In genomic region chr11:118232659-118233058, GRCh38 we compare ENCODE assay signal across 24 cellular contexts. TPM values are rescaled to one million over a fixed set of nuclear protein-coding genes. Genes with fewer than 3 reads are reported as not detected.
DNase-seq lines count a peak whose midpoint lies in the region; ATAC-seq and TF ChIP-seq lines count a peak whose summit lies in the region.
"Had no signal": no experiment of that assay in that cellular context is flagged by ENCODE, and none has a peak within 500 bp of the region (broad histone marks: within the 10 kb centered on the region; RNA-seq: fewer than 3 reads in every experiment).

No MANE protein-coding gene starts in this region.

- ATAC-seq in stimulated activated effector memory CD8-positive, alpha-beta T cell treated with anti-CD3 and anti-CD28 coated beads, Interleukin-12 subunit alpha, Interleukin-12 subunit beta, amount 100 ng/mL, for 72 hours: peak; percentile 88
- ATAC-seq: body of pancreas; heart right ventricle; stimulated activated memory B cell treated with anti-CD40 and anti-IgM and Interleukin-4, amounts not matched to agents 10 μg/mL and 1 μg/mL and 100 μg/mL, for 72 hours had no signal

- H3K4me3 ChIP-seq in epithelial cell of esophagus (ENCODE audit: low read length): no peak overlapping the region
- H3K4me3 ChIP-seq in spleen: no peak overlapping the region
- H3K4me3 ChIP-seq: body of pancreas, dorsolateral prefrontal cortex, heart right ventricle, SK-N-MC, upper lobe of right lung had no signal

- peaks cover 69% of the 10 kb centered on the region for H3K36me3 Mint-ChIP-seq in activated CD4-positive, alpha-beta memory T cell treated with anti-CD3 and anti-CD28 coated beads for 36 hours
- H3K36me3 Mint-ChIP-seq in stimulated activated effector memory CD8-positive, alpha-beta T cell treated with anti-CD3 and anti-CD28 coated beads, Interleukin-12 subunit alpha, Interleukin-12 subunit beta, amount 100 ng/mL, for 72 hours: no peaks in the 10 kb centered on the region

- no peaks in the 10 kb centered on the region for H3K9me3 ChIP-seq in spleen
- H3K9me3 ChIP-seq: body of pancreas, heart right ventricle, upper lobe of right lung had no signal

- H3K4me1 ChIP-seq in spleen: peaks cover 14 to 80% (median 27%) of the 10 kb centered on the region in 6 donors
- H3K4me1 ChIP-seq: body of pancreas had no signal

- TF ChIP-seq CTCF in epithelial cell of esophagus (IDR thresholded peaks at IDR 0.05; ENCODE audit: insufficient read depth, low read depth, low read length, missing control alignments): no peak
- no peak for TF ChIP-seq CTCF in spleen (IDR thresholded peaks at IDR 0.05 in 8 of 11, conservative IDR thresholded peaks at IDR 0.05 in 3 of 11)

- H3K4me1 Mint-ChIP-seq in activated CD4-positive, alpha-beta memory T cell treated with anti-CD3 and anti-CD28 coated beads for 36 hours (ENCODE audit: low read depth): peaks cover 28% of the 10 kb centered on the region
- H3K4me1 Mint-ChIP-seq in stimulated activated effector memory CD8-positive, alpha-beta T cell treated with anti-CD3 and anti-CD28 coated beads, Interleukin-12 subunit alpha, Interleukin-12 subunit beta, amount 100 ng/mL, for 72 hours: peaks cover 33% of the 10 kb centered on the region
- H3K4me1 Mint-ChIP-seq: nephron progenitor cell had no signal

- 80 to 92% (median 84%) methylated on average over 1 of the region's 1 CpG for WGBS in spleen, 5 donors

- intact Hi-C loops in activated CD4-positive, alpha-beta memory T cell treated with anti-CD3 and anti-CD28 coated beads for 36 hours (cut with micrococcal nuclease): loop anchor here (1.0 kb wide), 3 partner anchors 8 to 15 kb away; no protein-coding TSS in a partner anchor
- intact Hi-C loops in spleen (cut with DNase I; ENCODE audit: low total_unique reads): no loop called here

- peak; percentile 78 for DNase-seq in activated effector memory CD4-positive, alpha-beta T cell treated with anti-CD3 and anti-CD28 coated beads, Interleukin-2, amount 50 U/mL, for 16 hours
- DNase-seq in activated effector memory CD4-positive, alpha-beta T cell treated with Interleukin-2 at 50 U/mL for 16 hours: no peak
- DNase-seq in activated CD4-positive, alpha-beta memory T cell treated with anti-CD3 and anti-CD28 coated beads for 36 hours: peak; percentile 82
- DNase-seq in epithelial cell of esophagus (ENCODE audit: low read depth) (peak; percentile 77), LoVo (ENCODE audit: low spot score) (no peak), spleen (no peak), NCI-H1048 (lab: John Stamatoyannopoulos, UW) (no peak)
- no peak for DNase-seq in stimulated activated effector memory CD8-positive, alpha-beta T cell treated with anti-CD3 and anti-CD28 coated beads, Interleukin-12 subunit alpha, Interleukin-12 subunit beta, amount 100 ng/mL, for 72 hours (ENCODE audit: low spot score in 2 of 2)
- DNase-seq: body of pancreas, COR-L47, dorsolateral prefrontal cortex, GF-D8, HCEC 1CT, heart right ventricle, kidney, mesenchymal stem cell, MV-4-11, NCI-H2107, NCI-H69, nephron progenitor cell, upper lobe of right lung had no signal

- POLR2A ChIA-PET in activated CD4-positive, alpha-beta memory T cell treated with anti-CD3 and anti-CD28 coated beads for 36 hours (lab: Charles Lee): interaction anchor here (0.7 to 1.9 kb wide), 7 partner anchors 8 to 110 kb away, joined by 3 to 8 read pairs (median 4); partner anchors contain the start of genes CD3D and JAML

- peak overlapping the region; percentile 13 for H3K4me3 Mint-ChIP-seq in activated CD4-positive, alpha-beta memory T cell treated with anti-CD3 and anti-CD28 coated beads for 36 hours
- H3K4me3 Mint-ChIP-seq in stimulated activated effector memory CD8-positive, alpha-beta T cell treated with anti-CD3 and anti-CD28 coated beads, Interleukin-12 subunit alpha, Interleukin-12 subunit beta, amount 100 ng/mL, for 72 hours: no peak overlapping the region
- H3K4me3 Mint-ChIP-seq: nephron progenitor cell; stimulated activated memory B cell treated with anti-CD40 and anti-IgM and Interleukin-4, amounts not matched to agents 10 μg/mL and 1 μg/mL and 100 μg/mL, for 72 hours had no signal

- H3K9me3 Mint-ChIP-seq in activated CD4-positive, alpha-beta memory T cell treated with anti-CD3 and anti-CD28 coated beads for 36 hours: no peaks in the 10 kb centered on the region
- no peaks in the 10 kb centered on the region for H3K9me3 Mint-ChIP-seq in stimulated activated effector memory CD8-positive, alpha-beta T cell treated with anti-CD3 and anti-CD28 coated beads, Interleukin-12 subunit alpha, Interleukin-12 subunit beta, amount 100 ng/mL, for 72 hours
- H3K9me3 Mint-ChIP-seq: nephron progenitor cell; stimulated activated memory B cell treated with anti-CD40 and anti-IgM and Interleukin-4, amounts not matched to agents 10 μg/mL and 1 μg/mL and 100 μg/mL, for 72 hours had no signal

- peak overlapping the region in 2 of 8 donors; percentile 36 to 57 for H3K27ac ChIP-seq in spleen
- H3K27ac ChIP-seq: body of pancreas, dorsolateral prefrontal cortex, heart right ventricle, SK-N-MC, upper lobe of right lung had no signal

- no peak for TF ChIP-seq POLR2A in spleen (IDR thresholded peaks at IDR 0.05)

- peaks cover 0 to 53% (median 16%) of the 10 kb centered on the region in 6 donors for H3K36me3 ChIP-seq in spleen
- H3K36me3 ChIP-seq: upper lobe of right lung had no signal

- CTCF ChIA-PET in activated CD4-positive, alpha-beta memory T cell treated with anti-CD3 and anti-CD28 coated beads for 36 hours (lab: Charles Lee): interaction anchor here (0.8 to 1.3 kb wide), 2 partner anchors 9 to 63 kb away, joined by 3 to 5 read pairs; no protein-coding TSS in a partner anchor

- H3K27me3 ChIP-seq in spleen (replicated peaks in 1 of 7): no peaks in the 10 kb centered on the region
- H3K27me3 ChIP-seq: body of pancreas, heart right ventricle, upper lobe of right lung had no signal

- peak overlapping the region; percentile 85 for H3K27ac Mint-ChIP-seq in activated CD4-positive, alpha-beta memory T cell treated with anti-CD3 and anti-CD28 coated beads for 36 hours
- H3K27ac Mint-ChIP-seq in stimulated activated effector memory CD8-positive, alpha-beta T cell treated with anti-CD3 and anti-CD28 coated beads, Interleukin-12 subunit alpha, Interleukin-12 subunit beta, amount 100 ng/mL, for 72 hours: no peak overlapping the region
- H3K27ac Mint-ChIP-seq: nephron progenitor cell; stimulated activated memory B cell treated with anti-CD40 and anti-IgM and Interleukin-4, amounts not matched to agents 10 μg/mL and 1 μg/mL and 100 μg/mL, for 72 hours had no signal

- no peaks in the 10 kb centered on the region for H3K27me3 Mint-ChIP-seq in activated CD4-positive, alpha-beta memory T cell treated with anti-CD3 and anti-CD28 coated beads for 36 hours
- H3K27me3 Mint-ChIP-seq: stimulated activated memory B cell treated with anti-CD40 and anti-IgM and Interleukin-4, amounts not matched to agents 10 μg/mL and 1 μg/mL and 100 μg/mL, for 72 hours had no signal

RNA-seq across cellular contexts. Expression of gene JAML, which starts 7.8 kb away (rescaled TPM):
- total RNA-seq in activated CD4-positive, alpha-beta memory T cell treated with anti-CD3 and anti-CD28 coated beads for 36 hours: 100 to 1,000 TPM; 155 to 163 TPM
- 100 to 1,000 TPM in 2 of 7 donors, 10 to 100 TPM in 5; 45.5 to 180 (median 91.3) TPM for total RNA-seq in spleen
- 100 to 1,000 TPM in 1 of 3 donors, 10 to 100 TPM in 2; 18.2 to 154 (median 42.0) TPM for polyA plus RNA-seq in spleen
- total RNA-seq: renal cortical epithelial cell had no signal

RNA-seq across cellular contexts. Expression of gene MPZL3, which starts 19.5 kb away (rescaled TPM):
- total RNA-seq in activated CD4-positive, alpha-beta memory T cell treated with anti-CD3 and anti-CD28 coated beads for 36 hours: 10 to 100 TPM; 47.3 to 49.0 TPM
- 10 to 100 TPM in 3 of 7 donors, 1 to 10 TPM in 4; 4.3 to 12.9 (median 9.2) TPM for total RNA-seq in spleen
- polyA plus RNA-seq in spleen: 1 to 10 TPM; 2.0 to 2.1 (median 2.1) TPM

RNA-seq across cellular contexts. Expression of gene MPZL2, which starts 31.4 kb away (rescaled TPM):
- total RNA-seq in activated CD4-positive, alpha-beta memory T cell treated with anti-CD3 and anti-CD28 coated beads for 36 hours: 10 to 100 TPM; 15.8 to 17.8 TPM
- total RNA-seq in spleen: 10 to 100 TPM in 3 of 7 donors, 1 to 10 TPM in 4; 7.0 to 18.4 (median 9.8) TPM
- 1 to 10 TPM; 1.6 to 2.0 (median 1.8) TPM for polyA plus RNA-seq in spleen

RNA-seq across cellular contexts. Expression of gene SCN2B, which starts 56.2 kb away (rescaled TPM):
- not detected for total RNA-seq in activated CD4-positive, alpha-beta memory T cell treated with anti-CD3 and anti-CD28 coated beads for 36 hours
- under 1 TPM in 3 of 7 donors, not detected in 4; 0.03 to 0.15 (median 0.14) TPM for total RNA-seq in spleen
- polyA plus RNA-seq in spleen: under 1 TPM; 0.02 to 0.04 (median 0.03) TPM

Comparison
In these comparisons a context has a peak if more than half of its experiments do, and no peak if none do; other contexts are left out.
1. DNase-seq: peak in activated effector memory CD4-positive, alpha-beta T cell treated with anti-CD3 and anti-CD28 coated beads, Interleukin-2, amount 50 U/mL, for 16 hours (single experiment), activated CD4-positive, alpha-beta memory T cell treated with anti-CD3 and anti-CD28 coated beads for 36 hours (single experiment) and epithelial cell of esophagus (single experiment); none in activated effector memory CD4-positive, alpha-beta T cell treated with Interleukin-2 at 50 U/mL for 16 hours (single experiment), stimulated activated effector memory CD8-positive, alpha-beta T cell treated with anti-CD3 and anti-CD28 coated beads, Interleukin-12 subunit alpha, Interleukin-12 subunit beta, amount 100 ng/mL, for 72 hours (0 of 2), LoVo (single experiment), spleen (single experiment) and NCI-H1048 (single experiment).